Comparison of ENCODE assay signal across 22 cellular contexts in genomic region chr12:55017421-55017820, GRCh38. TPM values are rescaled to one million over a fixed set of nuclear protein-coding genes. Genes with fewer than 3 reads are reported as not detected.
"Had no signal": no experiment of that assay in that cellular context is flagged by ENCODE, and none has a peak within 500 bp of the region (broad histone marks: within the 10 kb centered on the region; RNA-seq: fewer than 3 reads in every experiment).

No MANE protein-coding gene starts in this region.

- DNase-seq: activated B cell treated with CpG ODN at 0.5 μM for 24 hours; activated CD4-positive, alpha-beta T cell treated with anti-CD3 and anti-CD28 coated beads for 48 hours; activated CD8-positive, alpha-beta memory T cell treated with anti-CD3 and anti-CD28 coated beads, Interleukin-2, amount 50 U/mL, for 4 hours; activated CD8-positive, alpha-beta T cell treated with anti-CD3 and anti-CD28 coated beads, Interleukin-2, amount 10 ng/mL, durations not matched to agents 7 days and 5 days; activated gamma-delta T cell; activated T-cell treated with anti-CD3 and anti-CD28 coated beads, Interleukin-2, amount 50 U/mL, for 72 hours; amniotic stem cell; body of pancreas; caudate nucleus; left ventricle myocardium inferior; mucosa of descending colon; naive thymus-derived CD4-positive, alpha-beta T cell; stimulated activated CD4-positive, alpha-beta T cell treated with anti-CD3 and anti-CD28 coated beads, Interleukin-15, amount 100 ng/mL, for 24 hours; stimulated activated CD4-positive, alpha-beta T cell treated with anti-CD3 and anti-CD28 coated beads, Interleukin-4, amount 100 ng/mL, for 1 hour; stimulated activated naive B cell treated with anti-CD40 and anti-IgM and Interleukin-4, amounts not matched to agents 10 μg/mL and 1 μg/mL and 100 μg/mL, for 72 hours; thyroid gland had no signal

- H3K9me3 ChIP-seq: body of pancreas, mucosa of descending colon, neutrophil, thyroid gland had no signal

- H3K79me2 ChIP-seq: hepatocyte had no signal

- H3K27me3 ChIP-seq: body of pancreas, thyroid gland had no signal

- H2AFZ ChIP-seq: hepatocyte had no signal

- FAIRE-seq: colon, keratinocyte had no signal

- ATAC-seq: activated CD8-positive, alpha-beta T cell treated with anti-CD3 and anti-CD28 coated beads, Interleukin-2, amount 10 ng/mL, durations not matched to agents 7 days and 5 days; activated T-cell treated with anti-CD3 and anti-CD28 coated beads, Interleukin-2, amount 50 U/mL, for 72 hours; body of pancreas; esophagus mucosa; mucosa of descending colon; naive thymus-derived CD4-positive, alpha-beta T cell; stimulated activated naive B cell treated with anti-CD40 and anti-IgM and Interleukin-4, amounts not matched to agents 10 μg/mL and 1 μg/mL and 100 μg/mL, for 72 hours had no signal

- H3K36me3 ChIP-seq: left ventricle myocardium inferior, neutrophil, thyroid gland had no signal

- H3K4me3 ChIP-seq: body of pancreas, hepatocyte, left ventricle myocardium inferior, mucosa of descending colon, thyroid gland had no signal

- H3K4me1 ChIP-seq: left ventricle myocardium inferior, thyroid gland had no signal

- H3K4me2 ChIP-seq: hepatocyte had no signal

- H3K27ac ChIP-seq: body of pancreas, hepatocyte, left ventricle myocardium inferior, neutrophil, thyroid gland had no signal

RNA-seq across cellular contexts. Expression of gene NEUROD4, which starts 2.4 kb away (rescaled TPM):
- total RNA-seq: activated B cell treated with CpG ODN at 0.5 μM for 24 hours; activated CD8-positive, alpha-beta T cell treated with anti-CD3 and anti-CD28 coated beads, Interleukin-2, amount 10 ng/mL, durations not matched to agents 7 days and 5 days; activated T-cell treated with anti-CD3 and anti-CD28 coated beads, Interleukin-2, amount 50 U/mL, for 72 hours; body of pancreas; esophagus mucosa; hepatocyte; left ventricle myocardium inferior; mucosa of descending colon; skeletal muscle tissue; thyroid gland had no signal

RNA-seq across cellular contexts. Expression of gene TESPA1, which starts 32.9 kb away (rescaled TPM):
- total RNA-seq: body of pancreas, hepatocyte had no signal
